In the genomic region with DNA sequence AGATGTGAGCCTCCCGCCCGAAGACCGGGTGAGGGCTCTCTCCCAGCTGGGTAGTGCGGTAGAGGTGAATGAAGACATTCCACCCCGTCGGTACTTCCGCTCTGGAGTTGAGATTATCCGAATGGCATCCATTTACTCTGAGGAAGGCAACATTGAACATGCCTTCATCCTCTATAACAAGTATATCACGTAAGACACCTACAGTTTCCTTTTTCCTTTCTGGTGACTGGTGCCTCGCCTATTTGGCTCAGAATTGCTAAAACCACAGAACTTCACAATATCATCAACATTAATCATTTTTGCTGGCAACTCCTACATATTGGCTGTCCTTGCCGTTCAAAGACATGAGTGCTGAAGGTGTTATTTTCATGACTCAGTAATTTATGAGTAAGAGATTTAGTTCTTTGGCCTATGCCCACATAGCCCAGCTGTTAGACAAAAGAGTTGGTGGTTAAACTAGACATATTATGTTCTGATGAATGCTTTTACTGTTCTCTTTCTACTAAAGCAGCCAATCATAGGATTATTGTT, we compare ENCODE assay signal across 8 cellular contexts. TPM values are rescaled to one million over a fixed set of nuclear protein-coding genes. Genes with fewer than 3 reads are reported as not detected.
A peak's percentile ranks its signal among the peaks of the same experiment; 100 is the strongest.
DNase-seq lines count a peak whose midpoint lies in the region; ATAC-seq, FAIRE-seq and TF ChIP-seq lines count a peak whose summit lies in the region.

No MANE protein-coding gene starts in this region.

- no peak for TF ChIP-seq CTCF in epithelial cell of esophagus (IDR thresholded peaks at IDR 0.05; ENCODE audit: insufficient read depth, low read depth, low read length, missing control alignments)

- H3K36me3 ChIP-seq in skeletal muscle tissue (ENCODE audit: control insufficient read depth in 3 of 3, insufficient read depth in 3 of 3, low read length in 3 of 3) (peaks cover 3 to 10% (median 9%) of the 10 kb centered on the region in 3 donors), small intestine (ENCODE audit: control insufficient read depth in 2 of 2, insufficient read depth in 2 of 2, low read length in 2 of 2) (peaks cover 2 to 6% of the 10 kb centered on the region in 2 donors)

- H3K4me1 ChIP-seq in skeletal muscle tissue (ENCODE audit: control insufficient read depth in 3 of 3, insufficient read depth in 3 of 3, low read length in 3 of 3) (peaks cover 28 to 39% (median 33%) of the 10 kb centered on the region in 3 donors), small intestine (ENCODE audit: control insufficient read depth in 2 of 2, insufficient read depth in 1 of 2, low read depth in 1 of 2, low read length in 1 of 2) (peaks cover 7% of the 10 kb centered on the region in 2 donors)

- DNase-seq in GM03348 (ENCODE audit: low spot score) (peak; percentile 57), epithelial cell of esophagus (ENCODE audit: low read depth) (peak; percentile 97), NCI-H748 treated with DMSO at 0.1 percent for 48 hours (lab: John Stamatoyannopoulos, UW) (no peak), small intestine (no peak)
- DNase-seq in T-helper 2 cell treated with Interferon-gamma antibody and Interleukin-4, amounts not matched to agents 5 μg/mL and 100 μg/mL, for 36 hours (ENCODE audit: low spot score) = peak; percentile 65

- H3K27me3 Mint-ChIP-seq in T-helper 2 cell treated with Interferon-gamma antibody and Interleukin-4, amounts not matched to agents 5 μg/mL and 100 μg/mL, for 36 hours (ENCODE audit: low read depth) = no peaks in the 10 kb centered on the region
- no peaks in the 10 kb centered on the region for H3K27me3 Mint-ChIP-seq in stimulated activated memory B cell treated with anti-CD40 and anti-IgM and Interleukin-4, amounts not matched to agents 10 μg/mL and 1 μg/mL and 100 μg/mL, for 72 hours

- H3K9ac ChIP-seq in skeletal muscle tissue (ENCODE audit: low read depth in 1 of 3, low read length in 3 of 3) = no peak overlapping the region

- peaks cover 6% of the 10 kb centered on the region for H3K9me3 Mint-ChIP-seq in T-helper 2 cell treated with Interferon-gamma antibody and Interleukin-4, amounts not matched to agents 5 μg/mL and 100 μg/mL, for 36 hours
- no peaks in the 10 kb centered on the region for H3K9me3 Mint-ChIP-seq in stimulated activated memory B cell treated with anti-CD40 and anti-IgM and Interleukin-4, amounts not matched to agents 10 μg/mL and 1 μg/mL and 100 μg/mL, for 72 hours

- H3K4me3 ChIP-seq in epithelial cell of esophagus (ENCODE audit: low read length) = peak overlapping the region; percentile 10
- H3K4me3 ChIP-seq in skeletal muscle tissue (ENCODE audit: low read length in 3 of 3) = peak overlapping the region in 1 of 3 donors; percentile 19
- no peak overlapping the region for H3K4me3 ChIP-seq in small intestine (ENCODE audit: low read depth in 1 of 2, low read length in 2 of 2)

- H3K36me3 Mint-ChIP-seq in T-helper 2 cell treated with Interferon-gamma antibody and Interleukin-4, amounts not matched to agents 5 μg/mL and 100 μg/mL, for 36 hours (ENCODE audit: low read depth) = peaks cover 32% of the 10 kb centered on the region
- peaks cover 30% of the 10 kb centered on the region for H3K36me3 Mint-ChIP-seq in stimulated activated memory B cell treated with anti-CD40 and anti-IgM and Interleukin-4, amounts not matched to agents 10 μg/mL and 1 μg/mL and 100 μg/mL, for 72 hours

- H3K4me3 Mint-ChIP-seq in T-helper 2 cell treated with Interferon-gamma antibody and Interleukin-4, amounts not matched to agents 5 μg/mL and 100 μg/mL, for 36 hours = peak overlapping the region; percentile 49
- no peak overlapping the region for H3K4me3 Mint-ChIP-seq in stimulated activated memory B cell treated with anti-CD40 and anti-IgM and Interleukin-4, amounts not matched to agents 10 μg/mL and 1 μg/mL and 100 μg/mL, for 72 hours

- FAIRE-seq in small intestine (lab: Jason Lieb, UNC) = no peak

- H3K9me3 ChIP-seq in skeletal muscle tissue (ENCODE audit: control insufficient read depth in 3 of 3, low read length in 3 of 3) (no peaks in the 10 kb centered on the region), small intestine (ENCODE audit: control insufficient read depth, low read depth) (no peaks in the 10 kb centered on the region)

- ATAC-seq in HG02610 (IDR thresholded peaks at IDR 0.05; ENCODE audit: unreplicated experiment) = no peak
- no peak for ATAC-seq in stimulated activated memory B cell treated with anti-CD40 and anti-IgM and Interleukin-4, amounts not matched to agents 10 μg/mL and 1 μg/mL and 100 μg/mL, for 72 hours

- H3K4me1 Mint-ChIP-seq in T-helper 2 cell treated with Interferon-gamma antibody and Interleukin-4, amounts not matched to agents 5 μg/mL and 100 μg/mL, for 36 hours (ENCODE audit: low read depth) = peaks cover 37% of the 10 kb centered on the region
- peaks cover 40% of the 10 kb centered on the region for H3K4me1 Mint-ChIP-seq in stimulated activated memory B cell treated with anti-CD40 and anti-IgM and Interleukin-4, amounts not matched to agents 10 μg/mL and 1 μg/mL and 100 μg/mL, for 72 hours

- WGBS in small intestine, 3 donors = 77 to 83% (median 81%) methylated on average over 11 of the region's 11 CpGs

- no peaks in the 10 kb centered on the region for H3K27me3 ChIP-seq in skeletal muscle tissue (ENCODE audit: control insufficient read depth in 3 of 3, insufficient read depth in 3 of 3, low read length in 3 of 3)
- no peaks in the 10 kb centered on the region for H3K27me3 ChIP-seq in small intestine (ENCODE audit: control insufficient read depth in 2 of 2, insufficient read depth in 2 of 2, low read length in 2 of 2)

- H3K27ac Mint-ChIP-seq in T-helper 2 cell treated with Interferon-gamma antibody and Interleukin-4, amounts not matched to agents 5 μg/mL and 100 μg/mL, for 36 hours = peak overlapping the region; percentile 78
- H3K27ac Mint-ChIP-seq in stimulated activated memory B cell treated with anti-CD40 and anti-IgM and Interleukin-4, amounts not matched to agents 10 μg/mL and 1 μg/mL and 100 μg/mL, for 72 hours = no peak overlapping the region

- peak overlapping the region; percentile 63 for H3K27ac ChIP-seq in skeletal muscle tissue (ENCODE audit: low read depth, low read length)
- no peak overlapping the region for H3K27ac ChIP-seq in small intestine (ENCODE audit: low read depth in 1 of 2, low read length in 1 of 2)

RNA-seq across cellular contexts. Expression of gene STAMBP, which starts 2.2 kb away (rescaled TPM):
- total RNA-seq in skeletal muscle tissue = 12.0 TPM
- 10 to 100 TPM; 30.3 to 51.4 (median 34.6) TPM for polyA plus RNA-seq in small intestine

RNA-seq across cellular contexts. Expression of gene C2orf78, which starts 47.0 kb away (rescaled TPM):
- not detected for total RNA-seq in skeletal muscle tissue
- polyA plus RNA-seq in small intestine = not detected

RNA-seq across cellular contexts. Expression of gene DUSP11, which starts 51.0 kb away (rescaled TPM):
- 28.2 TPM for total RNA-seq in skeletal muscle tissue
- polyA plus RNA-seq in small intestine = 10 to 100 TPM; 14.9 to 22.4 (median 19.7) TPM

Comparison
In these comparisons a context has a peak if more than half of its experiments do, and no peak if none do; other contexts are left out.
1. DNase-seq: peak in GM03348 (single experiment), T-helper 2 cell treated with Interferon-gamma antibody and Interleukin-4, amounts not matched to agents 5 μg/mL and 100 μg/mL, for 36 hours (single experiment) and epithelial cell of esophagus (single experiment); none in NCI-H748 treated with DMSO at 0.1 percent for 48 hours (single experiment) and small intestine (single experiment).